Comparison of ENCODE assay signal across 9 cellular contexts in genomic region chr19:41327499-41328156, GRCh38. TPM values are rescaled to one million over a fixed set of nuclear protein-coding genes. Genes with fewer than 3 reads are reported as not detected.
DNase-seq lines count a peak whose midpoint lies in the region; ATAC-seq, FAIRE-seq and TF ChIP-seq lines count a peak whose summit lies in the region.
"Had no signal": no experiment of that assay in that cellular context is flagged by ENCODE, and none has a peak within 500 bp of the region (broad histone marks: within the 10 kb centered on the region; RNA-seq: fewer than 3 reads in every experiment).

No MANE protein-coding gene starts in this region.

- intact Hi-C loops in pancreas (cut with DNase I) = no loop called here

- DNase-seq in GM12891 (ENCODE audit: insufficient read length, low spot score) (peak; percentile 84), H7 (peak; percentile 87), NCI-H69 (lab: John Stamatoyannopoulos, UW) (peak; percentile 78), activated T-cell treated with anti-CD3 and anti-CD28 coated beads for 48 hours (ENCODE audit: low read depth) (peak; percentile 86), fibroblast of mammary gland (ENCODE audit: low read depth) (peak; percentile 42), pancreas (peak; percentile 69 to 90 (median 84)), tibial nerve (ENCODE audit: low spot score in 2 of 2) (no peak), superior temporal gyrus (ENCODE audit: extremely low spot score) (no peak)

- H3K27ac ChIP-seq in pancreas = peak overlapping the region; percentile 33 to 76 (median 68)
- peak overlapping the region; percentile 23 to 83 (median 79) for H3K27ac ChIP-seq in tibial nerve

- TF ChIP-seq CTCF in fibroblast of mammary gland (conservative IDR thresholded peaks at IDR 0.05; ENCODE audit: control insufficient read depth, insufficient read depth, low read depth, low read length) (no peak), pancreas (IDR thresholded peaks at IDR 0.05) (no peak), tibial nerve (IDR thresholded peaks at IDR 0.05) (no peak)

- H3K27me3 ChIP-seq in H7 (ENCODE audit: control insufficient read depth, insufficient read depth, low read length) (no peaks in the 10 kb centered on the region), pancreas (no peaks in the 10 kb centered on the region), tibial nerve (no peaks in the 10 kb centered on the region)

- H3K9me3 ChIP-seq in pancreas (no peaks in the 10 kb centered on the region), tibial nerve (no peaks in the 10 kb centered on the region)

- H3K4me1 ChIP-seq in pancreas (peaks cover 0 to 23% (median 0%) of the 10 kb centered on the region in 3 donors), tibial nerve (peaks cover 0 to 64% (median 54%) of the 10 kb centered on the region in 4 donors)

- peak; percentile 98 for FAIRE-seq in GM12891 (lab: Jason Lieb, UNC)
- FAIRE-seq in pancreas (lab: Jason Lieb, UNC) = no peak
- FAIRE-seq: colon had no signal

- H3K4me3 ChIP-seq in H7 (ENCODE audit: insufficient read depth, low read depth, low read length) = peak overlapping the region; percentile 12; the same call in 1 of the 2 replicates
- no peak overlapping the region for H3K4me3 ChIP-seq in fibroblast of mammary gland (ENCODE audit: control insufficient read depth, low read depth, low read length)
- peak overlapping the region; percentile 12 to 48 (median 29) for H3K4me3 ChIP-seq in pancreas
- H3K4me3 ChIP-seq in tibial nerve = peak overlapping the region; percentile 21 to 46 (median 26)

- peaks cover 2% of the 10 kb centered on the region for H3K36me3 ChIP-seq in H7 (replicated peaks; ENCODE audit: control insufficient read depth, insufficient read depth, low read length)
- H3K36me3 ChIP-seq in pancreas = no peaks in the 10 kb centered on the region
- peaks cover 0 to 47% (median 5%) of the 10 kb centered on the region in 3 donors for H3K36me3 ChIP-seq in tibial nerve

- 11 to 21% methylated on average over 28 to 35 of the region's 35 CpGs for WGBS in pancreas, 2 donors
- WGBS in tibial nerve, 2 donors = 24% methylated on average over 17 to 28 of the region's 35 CpGs

- TF ChIP-seq POLR2A in GM12891 (IDR thresholded peaks at IDR 0.05; ENCODE audit: low read depth, low read length) (0 out of 2 replicates have a peak, but pooled peaks have one; percentile 50), tibial nerve (IDR thresholded peaks at IDR 0.05) (no peak)

- ATAC-seq in pancreas = peak; percentile 75 to 79 (median 77)

- peak in 1 of 2 donors; percentile 69 for TF ChIP-seq EP300 in tibial nerve (IDR thresholded peaks at IDR 0.05)

TF ChIP-seq in GM12891, 5 proteins besides CTCF, POLR2A, EP300 and RAD21:
- TF ChIP-seq TAF1 (IDR thresholded peaks at IDR 0.05; ENCODE audit: low read depth, low read length) = 0 out of 2 replicates have a peak, but pooled peaks have one; percentile 20
- peak; percentile 52 for TF ChIP-seq SPI1 (IDR thresholded peaks at IDR 0.05; ENCODE audit: low read depth, low read length)
- peak; percentile 86 for TF ChIP-seq POLR2AphosphoS5 (IDR thresholded peaks at IDR 0.05; ENCODE audit: low read depth, low read length)
- TF ChIP-seq POU2F2 (IDR thresholded peaks at IDR 0.05; ENCODE audit: low read depth, low read length) = no peak
- peak; percentile 30 for TF ChIP-seq PAX5 (IDR thresholded peaks at IDR 0.05; ENCODE audit: insufficient read depth, low read length, severe bottlenecking)

RNA-seq across cellular contexts. Expression of gene CCDC97, which starts 17.7 kb away (rescaled TPM):
- polyA plus RNA-seq in GM12891 (2012; ENCODE audit: low read depth, missing spikeins) = 23.5 TPM
- 19.6 and 20.8 TPM in 2 replicates for total RNA-seq in H7 (2014; rRNA removed; shearing (Covaris generic))
- total RNA-seq in pancreas (10 to 100 TPM in 5 of 6 donors, 1 to 10 TPM in 1; 9.4 to 19.2 (median 13.1) TPM), tibial nerve (10 to 100 TPM; 12.9 to 21.3 (median 15.0) TPM)
- 10 to 100 TPM; 11.3 to 12.4 TPM for polyA plus RNA-seq in pancreas

RNA-seq across cellular contexts. Expression of gene TGFB1, which starts 26.1 kb away (rescaled TPM):
- 61.9 TPM for polyA plus RNA-seq in GM12891 (2012; ENCODE audit: low read depth, missing spikeins)
- total RNA-seq in H7 (2014; rRNA removed; shearing (Covaris generic)) = 8.6 and 11.6 TPM in 2 replicates
- total RNA-seq in pancreas (10 to 100 TPM in 2 of 6 donors, 1 to 10 TPM in 4; 3.3 to 32.3 (median 6.9) TPM), tibial nerve (10 to 100 TPM; 14.6 to 31.8 (median 23.9) TPM)
- 1 to 10 TPM; 4.0 to 6.0 TPM for polyA plus RNA-seq in pancreas

RNA-seq across cellular contexts. Expression of gene B9D2, which starts 36.3 kb away (rescaled TPM):
- 8.1 TPM for polyA plus RNA-seq in GM12891 (2012; ENCODE audit: low read depth, missing spikeins)
- 1.1 and 2.9 TPM in 2 replicates for total RNA-seq in H7 (2014; rRNA removed; shearing (Covaris generic))
- total RNA-seq in pancreas (1 to 10 TPM; 1.5 to 5.7 (median 2.2) TPM), tibial nerve (1 to 10 TPM in 3 of 4 donors, under 1 TPM in 1; 0.87 to 8.2 (median 3.6) TPM)
- 1 to 10 TPM; 4.5 to 7.5 TPM for polyA plus RNA-seq in pancreas

RNA-seq across cellular contexts. Expression of gene TMEM91, which starts 48.7 kb away (rescaled TPM):
- 7.1 TPM for polyA plus RNA-seq in GM12891 (2012; ENCODE audit: low read depth, missing spikeins)
- total RNA-seq in H7 (2014; rRNA removed; shearing (Covaris generic)) = 8.4 and 13.3 TPM in 2 replicates
- total RNA-seq in pancreas (1 to 10 TPM; 3.8 to 5.9 (median 4.8) TPM), tibial nerve (10 to 100 TPM; 20.3 to 50.8 (median 31.5) TPM)
- polyA plus RNA-seq in pancreas = 10 to 100 TPM; 24.8 to 33.0 TPM

Comparison
In these comparisons a context has a peak if more than half of its experiments do, and no peak if none do; other contexts are left out.
1. DNase-seq: peak in GM12891 (single experiment), H7 (single experiment), NCI-H69 (single experiment), activated T-cell treated with anti-CD3 and anti-CD28 coated beads for 48 hours (single experiment), fibroblast of mammary gland (single experiment) and pancreas (6 of 6); none in tibial nerve (0 of 2) and superior temporal gyrus (single experiment).